In genomic region chr11:72783144-72783910, GRCh38 we compare ENCODE assay signal across 20 cellular contexts. TPM values are rescaled to one million over a fixed set of nuclear protein-coding genes. Genes with fewer than 3 reads are reported as not detected.
DNase-seq lines count a peak whose midpoint lies in the region; ATAC-seq and TF ChIP-seq lines count a peak whose summit lies in the region.
"Had no signal": no experiment of that assay in that cellular context is flagged by ENCODE, and none has a peak within 500 bp of the region (broad histone marks: within the 10 kb centered on the region; RNA-seq: fewer than 3 reads in every experiment).

No MANE protein-coding gene starts in this region.

- H3K36me3 ChIP-seq in mucosa of descending colon (ENCODE audit: low read depth) (no peaks in the 10 kb centered on the region), breast epithelium (no peaks in the 10 kb centered on the region)
- H3K36me3 ChIP-seq: BLaER1 treated with 17β-estradiol and CSF1 and Interleukin-3, amounts not matched to agents 10 nM and 100 nM; HAP-1; thyroid gland had no signal

- DNase-seq in activated CD4-positive, alpha-beta T cell treated with anti-CD3 and anti-CD28 coated beads, Interleukin-2, amount 10 ng/mL, durations not matched to agents 24 days and 14 days = no peak
- DNase-seq in activated CD4-positive, alpha-beta T cell treated with anti-CD3 and anti-CD28 coated beads, Interleukin-2, amount 50 U/mL, for 4 hours = no peak
- no peak for DNase-seq in activated T-helper 1 cell treated with anti-CD3 and anti-CD28 coated beads, Interleukin-12 subunit alpha, Interleukin-12 subunit beta, Interleukin-2, Interleukin-4 antibody, amounts not matched to agents 30 ng/mL and 10 ng/mL and 1 ng/mL, durations not matched to agents 14 hours and 24 hours and 36 hours (ENCODE audit: low spot score)
- DNase-seq in mucosa of descending colon (peak; percentile 43 to 68 (median 46)), foreskin melanocyte (no peak), breast epithelium (ENCODE audit: low spot score in 2 of 2) (no peak)
- no peak for DNase-seq in stimulated activated effector memory CD8-positive, alpha-beta T cell treated with anti-CD3 and anti-CD28 coated beads, Interleukin-12 subunit alpha, Interleukin-12 subunit beta, amount 100 ng/mL, for 72 hours (ENCODE audit: low spot score in 2 of 2)
- DNase-seq: activated CD4-positive, alpha-beta T cell treated with anti-CD3 and anti-CD28 coated beads, Interleukin-2, amount 10 ng/mL, durations not matched to agents 7 days and 5 days; activated naive CD4-positive, alpha-beta T cell treated with anti-CD3 and anti-CD28 coated beads, Interleukin-2, amount 50 U/mL, for 16 hours; cortex of kidney; MM.1S; NCI-H1694; NK-92 treated with Interleukin-12 subunit alpha and Interleukin-12 subunit beta, amount 100 ng/mL, for 24 hours had no signal

- peaks cover 57% of the 10 kb centered on the region for H3K4me1 ChIP-seq in mucosa of descending colon (ENCODE audit: low read depth)
- peaks cover 3 to 6% of the 10 kb centered on the region in 2 donors for H3K4me1 ChIP-seq in breast epithelium
- H3K4me1 ChIP-seq: HAP-1 had no signal

- H3K27ac ChIP-seq in breast epithelium = no peak overlapping the region
- H3K27ac ChIP-seq: BLaER1 treated with 17β-estradiol and CSF1 and Interleukin-3, amounts not matched to agents 10 nM and 100 nM; epithelial cell of prostate; foreskin keratinocyte; RWPE1; thyroid gland had no signal

- H3K4me3 Mint-ChIP-seq in activated CD4-positive, alpha-beta T cell treated with anti-CD3 and anti-CD28 coated beads, Interleukin-2, amount 10 ng/mL, durations not matched to agents 24 days and 14 days = peak overlapping the region; percentile 73
- H3K4me3 Mint-ChIP-seq in activated T-helper 1 cell treated with anti-CD3 and anti-CD28 coated beads, Interleukin-12 subunit alpha, Interleukin-12 subunit beta, Interleukin-2, Interleukin-4 antibody, amounts not matched to agents 30 ng/mL and 10 ng/mL and 1 ng/mL, durations not matched to agents 14 hours and 24 hours and 36 hours = peak overlapping the region; percentile 80
- peak overlapping the region; percentile 70 for H3K4me3 Mint-ChIP-seq in stimulated activated effector memory CD8-positive, alpha-beta T cell treated with anti-CD3 and anti-CD28 coated beads, Interleukin-12 subunit alpha, Interleukin-12 subunit beta, amount 100 ng/mL, for 72 hours

- no peak for TF ChIP-seq POLR2A in breast epithelium (IDR thresholded peaks at IDR 0.05)

- no peaks in the 10 kb centered on the region for H3K9me3 Mint-ChIP-seq in activated CD4-positive, alpha-beta T cell treated with anti-CD3 and anti-CD28 coated beads, Interleukin-2, amount 10 ng/mL, durations not matched to agents 24 days and 14 days
- no peaks in the 10 kb centered on the region for H3K9me3 Mint-ChIP-seq in activated T-helper 1 cell treated with anti-CD3 and anti-CD28 coated beads, Interleukin-12 subunit alpha, Interleukin-12 subunit beta, Interleukin-2, Interleukin-4 antibody, amounts not matched to agents 30 ng/mL and 10 ng/mL and 1 ng/mL, durations not matched to agents 14 hours and 24 hours and 36 hours
- H3K9me3 Mint-ChIP-seq in stimulated activated effector memory CD8-positive, alpha-beta T cell treated with anti-CD3 and anti-CD28 coated beads, Interleukin-12 subunit alpha, Interleukin-12 subunit beta, amount 100 ng/mL, for 72 hours = no peaks in the 10 kb centered on the region
- H3K9me3 Mint-ChIP-seq: activated CD4-positive, alpha-beta T cell treated with anti-CD3 and anti-CD28 coated beads, Interleukin-2, amount 10 ng/mL, durations not matched to agents 7 days and 5 days had no signal

- H3K4me3 ChIP-seq in mucosa of descending colon = no peak overlapping the region
- H3K4me3 ChIP-seq in breast epithelium = no peak overlapping the region
- H3K4me3 ChIP-seq: BLaER1 treated with 17β-estradiol and CSF1 and Interleukin-3, amounts not matched to agents 10 nM and 100 nM; HAP-1; thyroid gland had no signal

- no peaks in the 10 kb centered on the region for H3K36me3 Mint-ChIP-seq in activated CD4-positive, alpha-beta T cell treated with anti-CD3 and anti-CD28 coated beads, Interleukin-2, amount 10 ng/mL, durations not matched to agents 24 days and 14 days (ENCODE audit: low read depth)
- H3K36me3 Mint-ChIP-seq in activated T-helper 1 cell treated with anti-CD3 and anti-CD28 coated beads, Interleukin-12 subunit alpha, Interleukin-12 subunit beta, Interleukin-2, Interleukin-4 antibody, amounts not matched to agents 30 ng/mL and 10 ng/mL and 1 ng/mL, durations not matched to agents 14 hours and 24 hours and 36 hours (ENCODE audit: low read depth) = peaks cover 6% of the 10 kb centered on the region
- H3K36me3 Mint-ChIP-seq in stimulated activated effector memory CD8-positive, alpha-beta T cell treated with anti-CD3 and anti-CD28 coated beads, Interleukin-12 subunit alpha, Interleukin-12 subunit beta, amount 100 ng/mL, for 72 hours = peaks cover 9% of the 10 kb centered on the region

- peaks cover 33% of the 10 kb centered on the region for H3K4me1 Mint-ChIP-seq in activated CD4-positive, alpha-beta T cell treated with anti-CD3 and anti-CD28 coated beads, Interleukin-2, amount 10 ng/mL, durations not matched to agents 24 days and 14 days
- peaks cover 35% of the 10 kb centered on the region for H3K4me1 Mint-ChIP-seq in activated T-helper 1 cell treated with anti-CD3 and anti-CD28 coated beads, Interleukin-12 subunit alpha, Interleukin-12 subunit beta, Interleukin-2, Interleukin-4 antibody, amounts not matched to agents 30 ng/mL and 10 ng/mL and 1 ng/mL, durations not matched to agents 14 hours and 24 hours and 36 hours (ENCODE audit: low read depth)
- H3K4me1 Mint-ChIP-seq in stimulated activated effector memory CD8-positive, alpha-beta T cell treated with anti-CD3 and anti-CD28 coated beads, Interleukin-12 subunit alpha, Interleukin-12 subunit beta, amount 100 ng/mL, for 72 hours = peaks cover 40% of the 10 kb centered on the region

- no peak for TF ChIP-seq CTCF in mucosa of descending colon (IDR thresholded peaks at IDR 0.05)
- TF ChIP-seq CTCF in breast epithelium (IDR thresholded peaks at IDR 0.05) = no peak

- peaks cover 5% of the 10 kb centered on the region for H3K27me3 Mint-ChIP-seq in activated CD4-positive, alpha-beta T cell treated with anti-CD3 and anti-CD28 coated beads, Interleukin-2, amount 10 ng/mL, durations not matched to agents 24 days and 14 days
- peaks cover 3% of the 10 kb centered on the region for H3K27me3 Mint-ChIP-seq in activated T-helper 1 cell treated with anti-CD3 and anti-CD28 coated beads, Interleukin-12 subunit alpha, Interleukin-12 subunit beta, Interleukin-2, Interleukin-4 antibody, amounts not matched to agents 30 ng/mL and 10 ng/mL and 1 ng/mL, durations not matched to agents 14 hours and 24 hours and 36 hours (ENCODE audit: insufficient read depth)

- H3K9me3 ChIP-seq in mucosa of descending colon (no peaks in the 10 kb centered on the region), breast epithelium (no peaks in the 10 kb centered on the region)
- H3K9me3 ChIP-seq: BLaER1 treated with 17β-estradiol and CSF1 and Interleukin-3, amounts not matched to agents 10 nM and 100 nM; HAP-1; thyroid gland had no signal

- ATAC-seq in mucosa of descending colon (peak; percentile 9), GM18502 (IDR thresholded peaks at IDR 0.05; ENCODE audit: poor library complexity, unreplicated experiment) (no peak)
- no peak for ATAC-seq in stimulated activated effector memory CD8-positive, alpha-beta T cell treated with anti-CD3 and anti-CD28 coated beads, Interleukin-12 subunit alpha, Interleukin-12 subunit beta, amount 100 ng/mL, for 72 hours

- H3K27ac Mint-ChIP-seq in activated CD4-positive, alpha-beta T cell treated with anti-CD3 and anti-CD28 coated beads, Interleukin-2, amount 10 ng/mL, durations not matched to agents 24 days and 14 days = peak overlapping the region; percentile 11
- no peak overlapping the region for H3K27ac Mint-ChIP-seq in activated T-helper 1 cell treated with anti-CD3 and anti-CD28 coated beads, Interleukin-12 subunit alpha, Interleukin-12 subunit beta, Interleukin-2, Interleukin-4 antibody, amounts not matched to agents 30 ng/mL and 10 ng/mL and 1 ng/mL, durations not matched to agents 14 hours and 24 hours and 36 hours
- H3K27ac Mint-ChIP-seq in stimulated activated effector memory CD8-positive, alpha-beta T cell treated with anti-CD3 and anti-CD28 coated beads, Interleukin-12 subunit alpha, Interleukin-12 subunit beta, amount 100 ng/mL, for 72 hours = no peak overlapping the region
- H3K27ac Mint-ChIP-seq: activated CD4-positive, alpha-beta T cell treated with anti-CD3 and anti-CD28 coated beads, Interleukin-2, amount 10 ng/mL, durations not matched to agents 7 days and 5 days had no signal

- H3K27me3 ChIP-seq in breast epithelium = no peaks in the 10 kb centered on the region
- H3K27me3 ChIP-seq: foreskin keratinocyte, thyroid gland had no signal

- intact Hi-C loops in activated CD4-positive, alpha-beta T cell treated with anti-CD3 and anti-CD28 coated beads, Interleukin-2, amount 10 ng/mL, durations not matched to agents 24 days and 14 days (cut with micrococcal nuclease) = no loop called here
- intact Hi-C loops in activated T-helper 1 cell treated with anti-CD3 and anti-CD28 coated beads, Interleukin-12 subunit alpha, Interleukin-12 subunit beta, Interleukin-2, Interleukin-4 antibody, amounts not matched to agents 30 ng/mL and 10 ng/mL and 1 ng/mL, durations not matched to agents 14 hours and 24 hours and 36 hours (cut with micrococcal nuclease) = no loop called here
- intact Hi-C loops in mucosa of descending colon (cut with DNase I, micrococcal nuclease) (no loop called here), breast epithelium (cut with DNase I; ENCODE audit: low total_unique reads) (loop anchor here (10.0 kb wide), 1 partner anchor 59 kb away; no protein-coding TSS in a partner anchor)

RNA-seq across cellular contexts. Expression of gene STARD10, which starts 10.5 kb away (rescaled TPM):
- 16.3 and 17.2 TPM in 2 replicates for total RNA-seq in activated CD4-positive, alpha-beta T cell treated with anti-CD3 and anti-CD28 coated beads, Interleukin-2, amount 10 ng/mL, durations not matched to agents 24 days and 14 days
- total RNA-seq in activated T-helper 1 cell treated with anti-CD3 and anti-CD28 coated beads, Interleukin-12 subunit alpha, Interleukin-12 subunit beta, Interleukin-2, Interleukin-4 antibody, amounts not matched to agents 30 ng/mL and 10 ng/mL and 1 ng/mL, durations not matched to agents 14 hours and 24 hours and 36 hours = 19.8 and 23.9 TPM in 2 replicates
- total RNA-seq in mucosa of descending colon = 100 to 1,000 TPM; 177 to 472 (median 306) TPM
- 100 to 1,000 TPM in 1 of 3 donors, 10 to 100 TPM in 2; 20.6 to 117 (median 93.7) TPM for total RNA-seq in breast epithelium

RNA-seq across cellular contexts. Expression of gene ATG16L2, which starts 30.9 kb away (rescaled TPM):
- total RNA-seq in activated CD4-positive, alpha-beta T cell treated with anti-CD3 and anti-CD28 coated beads, Interleukin-2, amount 10 ng/mL, durations not matched to agents 24 days and 14 days = 74.1 and 75.8 TPM in 2 replicates
- total RNA-seq in activated T-helper 1 cell treated with anti-CD3 and anti-CD28 coated beads, Interleukin-12 subunit alpha, Interleukin-12 subunit beta, Interleukin-2, Interleukin-4 antibody, amounts not matched to agents 30 ng/mL and 10 ng/mL and 1 ng/mL, durations not matched to agents 14 hours and 24 hours and 36 hours = 69.2 and 71.1 TPM in 2 replicates
- total RNA-seq in mucosa of descending colon (10 to 100 TPM; 37.7 to 64.3 (median 52.5) TPM), breast epithelium (10 to 100 TPM; 18.7 to 39.2 (median 28.2) TPM)

RNA-seq across cellular contexts. Expression of gene ARAP1, which starts 31.1 kb away (rescaled TPM):
- total RNA-seq in activated CD4-positive, alpha-beta T cell treated with anti-CD3 and anti-CD28 coated beads, Interleukin-2, amount 10 ng/mL, durations not matched to agents 24 days and 14 days = 76.9 and 81.5 TPM in 2 replicates
- 78.8 and 88.6 TPM in 2 replicates for total RNA-seq in activated T-helper 1 cell treated with anti-CD3 and anti-CD28 coated beads, Interleukin-12 subunit alpha, Interleukin-12 subunit beta, Interleukin-2, Interleukin-4 antibody, amounts not matched to agents 30 ng/mL and 10 ng/mL and 1 ng/mL, durations not matched to agents 14 hours and 24 hours and 36 hours
- total RNA-seq in mucosa of descending colon = 10 to 100 TPM; 69.3 to 84.8 (median 84.0) TPM
- 100 to 1,000 TPM in 1 of 3 donors, 10 to 100 TPM in 2; 85.9 to 109 (median 97.0) TPM for total RNA-seq in breast epithelium

Comparison
In these comparisons a context has a peak if more than half of its experiments do, and no peak if none do; other contexts are left out.
1. DNase-seq: peak in mucosa of descending colon (3 of 3); none in activated CD4-positive, alpha-beta T cell treated with anti-CD3 and anti-CD28 coated beads, Interleukin-2, amount 10 ng/mL, durations not matched to agents 24 days and 14 days (single experiment), activated CD4-positive, alpha-beta T cell treated with anti-CD3 and anti-CD28 coated beads, Interleukin-2, amount 50 U/mL, for 4 hours (0 of 2), activated T-helper 1 cell treated with anti-CD3 and anti-CD28 coated beads, Interleukin-12 subunit alpha, Interleukin-12 subunit beta, Interleukin-2, Interleukin-4 antibody, amounts not matched to agents 30 ng/mL and 10 ng/mL and 1 ng/mL, durations not matched to agents 14 hours and 24 hours and 36 hours (single experiment), stimulated activated effector memory CD8-positive, alpha-beta T cell treated with anti-CD3 and anti-CD28 coated beads, Interleukin-12 subunit alpha, Interleukin-12 subunit beta, amount 100 ng/mL, for 72 hours (0 of 2), foreskin melanocyte (single experiment) and breast epithelium (0 of 2).
2. Peak in every context shown above with its lines, with median percentiles within 50 percentile points of each other: H3K4me3 Mint-ChIP-seq.